In genomic region chr17:19760781-19761180, GRCh38 we compare ENCODE assay signal across 15 cellular contexts. TPM values are rescaled to one million over a fixed set of nuclear protein-coding genes. Genes with fewer than 3 reads are reported as not detected.
DNase-seq lines count a peak whose midpoint lies in the region; ATAC-seq and TF ChIP-seq lines count a peak whose summit lies in the region.
"Had no signal": no experiment of that assay in that cellular context is flagged by ENCODE, and none has a peak within 500 bp of the region (broad histone marks: within the 10 kb centered on the region; RNA-seq: fewer than 3 reads in every experiment).

No MANE protein-coding gene starts in this region.

- H3K4me3 ChIP-seq in right cardiac atrium (ENCODE audit: low read length), result no peak overlapping the region

- no peak overlapping the region for H3K27ac ChIP-seq in right cardiac atrium (ENCODE audit: low read length)

- no peak for ATAC-seq in right cardiac atrium
- ATAC-seq: HepG2 had no signal

- peaks cover 2% of the 10 kb centered on the region for H3K27me3 Mint-ChIP-seq in chondrocyte (ENCODE audit: low read depth)
- H3K27me3 Mint-ChIP-seq in type B pancreatic cell, result peaks cover 8% of the 10 kb centered on the region

- no peaks in the 10 kb centered on the region for H3K27me3 ChIP-seq in right cardiac atrium (ENCODE audit: control insufficient read depth, insufficient read depth)

- TF ChIP-seq CTCF in chondrocyte (IDR thresholded peaks at IDR 0.05) (no peak), type B pancreatic cell (conservative IDR thresholded peaks at IDR 0.05) (no peak)

- H3K4me1 Mint-ChIP-seq in chondrocyte (ENCODE audit: low read depth), result no peaks in the 10 kb centered on the region
- H3K4me1 Mint-ChIP-seq in type B pancreatic cell (ENCODE audit: unreplicated experiment), result no peaks in the 10 kb centered on the region

- WGBS in right cardiac atrium, result 63% methylated on average over 9 of the region's 9 CpGs

- intact Hi-C loops in cardiac septum (cut with DNase I), result loop anchor here (5.0 kb wide), 1 partner anchor 58 kb away; no protein-coding TSS in a partner anchor
- intact Hi-C loops in right cardiac atrium (cut with DNase I), result loop anchor here (5.0 to 10.0 kb wide), 3 partner anchors 243 to 396 kb away; partner anchors contain the start of gene B9D1 (in 3 of the 4)

- no peaks in the 10 kb centered on the region for H3K9me3 ChIP-seq in right cardiac atrium (ENCODE audit: control insufficient read depth, low read length)

- H3K4me3 Mint-ChIP-seq in chondrocyte (ENCODE audit: unreplicated experiment) (no peak overlapping the region), type B pancreatic cell (no peak overlapping the region)
- H3K4me3 Mint-ChIP-seq: CD4-positive, CD25-positive, alpha-beta regulatory T cell had no signal

- H3K9me3 Mint-ChIP-seq in chondrocyte (ENCODE audit: low read depth) (no peaks in the 10 kb centered on the region), type B pancreatic cell (no peaks in the 10 kb centered on the region)
- H3K9me3 Mint-ChIP-seq: CD4-positive, CD25-positive, alpha-beta regulatory T cell had no signal

- H3K36me3 Mint-ChIP-seq in chondrocyte (ENCODE audit: low read depth) (no peaks in the 10 kb centered on the region), type B pancreatic cell (no peaks in the 10 kb centered on the region)
- H3K36me3 Mint-ChIP-seq: CD4-positive, CD25-positive, alpha-beta regulatory T cell had no signal

- H3K27ac Mint-ChIP-seq in chondrocyte (ENCODE audit: unreplicated experiment) (no peak overlapping the region), type B pancreatic cell (no peak overlapping the region)

- H3K4me1 ChIP-seq in right cardiac atrium (ENCODE audit: control insufficient read depth, insufficient read depth, low read length), result no peaks in the 10 kb centered on the region

- DNase-seq in cardiac septum (ENCODE audit: low spot score) (peak; percentile 27), right cardiac atrium (no peak), chondrocyte (ENCODE audit: low spot score) (peak; percentile 28), islet precursor cell (peak; percentile 43), type B pancreatic cell (ENCODE audit: extremely low spot score, unreplicated experiment) (peak; percentile 29), HT-29 (ENCODE audit: low spot score) (no peak), NCI-H1417 (lab: John Stamatoyannopoulos, UW) (no peak), NCI-H1694 treated with DMSO at 0.1 percent for 48 hours (lab: John Stamatoyannopoulos, UW) (no peak)
- DNase-seq: CD4-positive, CD25-positive, alpha-beta regulatory T cell; DMS53; GF-D8 had no signal

RNA-seq across cellular contexts. Expression of gene ALDH3A1, which starts 12.7 kb away (rescaled TPM):
- 0.24 TPM for total RNA-seq in cardiac septum
- under 1 TPM; 0.20 to 0.50 (median 0.23) TPM for total RNA-seq in right cardiac atrium
- polyA plus RNA-seq in right cardiac atrium, result 0.09 TPM
- 1.6 TPM in 1 of 3 replicates, not detected in the others for total RNA-seq in chondrocyte
- 0.24 and 0.77 TPM in 2 replicates for total RNA-seq in type B pancreatic cell (ENCODE audit: low replicate concordance)
- 20.0 and 37.7 TPM in 2 replicates for total RNA-seq in HT-29 (2014; rRNA removed; shearing (Covaris generic))
- total RNA-seq: CD4-positive, CD25-positive, alpha-beta regulatory T cell had no signal

RNA-seq across cellular contexts. Expression of gene SLC47A2, which starts 44.4 kb away (rescaled TPM):
- total RNA-seq in cardiac septum, result not detected
- not detected for total RNA-seq in right cardiac atrium
- not detected for polyA plus RNA-seq in right cardiac atrium
- not detected in 3 replicates for total RNA-seq in chondrocyte
- total RNA-seq in type B pancreatic cell (ENCODE audit: low replicate concordance), result not detected in 2 replicates
- 0.05 TPM in 1 of 2 replicates, not detected in the other for total RNA-seq in HT-29 (2014; rRNA removed; shearing (Covaris generic))
- total RNA-seq: CD4-positive, CD25-positive, alpha-beta regulatory T cell; H7; HT1080 had no signal
- polyA plus RNA-seq: BJ; CD4-positive, CD25-positive, alpha-beta regulatory T cell; HepG2 had no signal

Comparison
In these comparisons a context has a peak if more than half of its experiments do, and no peak if none do; other contexts are left out.
1. DNase-seq: peak in cardiac septum (single experiment), chondrocyte (single experiment), islet precursor cell (single experiment) and type B pancreatic cell (single experiment); none in right cardiac atrium (0 of 3), HT-29 (single experiment), NCI-H1417 (0 of 3) and NCI-H1694 treated with DMSO at 0.1 percent for 48 hours (single experiment).